In the genomic region with DNA sequence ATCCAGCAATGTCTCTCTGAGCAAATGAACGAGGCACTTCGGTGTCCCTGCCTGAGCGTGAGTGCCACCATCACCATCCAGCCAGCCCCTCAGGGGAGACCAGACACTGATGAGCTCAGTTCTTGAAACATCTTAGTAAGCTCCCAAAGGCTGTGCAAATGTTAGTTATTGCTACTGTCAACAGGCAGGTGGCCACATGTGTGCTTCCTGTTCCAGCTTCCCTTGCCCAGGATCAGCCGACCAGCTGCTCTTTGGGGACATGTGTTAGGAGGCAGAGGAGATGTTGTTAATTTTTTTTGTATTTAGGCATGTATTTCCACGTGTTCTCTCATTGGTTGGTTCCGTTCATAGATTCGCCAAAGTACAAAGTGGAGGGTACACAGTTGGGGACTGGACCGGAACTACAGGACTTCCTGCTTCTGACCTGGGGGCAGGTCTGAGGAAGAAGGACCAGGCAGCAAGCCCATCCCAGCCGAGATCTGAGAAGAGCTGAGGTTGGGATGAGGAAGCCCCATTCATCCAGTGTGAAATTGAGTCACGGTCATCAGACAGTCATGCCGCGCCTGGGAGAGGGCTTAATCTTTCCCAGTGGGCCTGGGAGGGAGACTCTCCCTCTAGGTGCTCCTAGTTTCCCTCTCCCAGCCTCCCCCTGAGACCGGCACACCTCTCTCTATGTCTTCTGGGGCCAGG, we compare ENCODE assay signal across 2 cellular contexts.
TF ChIP-seq lines count a peak whose summit lies in the region.

No MANE protein-coding gene starts in this region.

TF ChIP-seq in HepG2, 621 proteins besides CTCF, POLR2A, EP300 and RAD21:
- TF ChIP-seq MNT (IDR thresholded peaks at IDR 0.05) (peak; percentile 53), NFIB (CRISPR knock-in tag; IDR thresholded peaks at IDR 0.05; ENCODE audit: borderline replicate concordance) (no peak)

TF ChIP-seq in GM23338, 12 proteins besides CTCF, POLR2A, EP300 and RAD21:
- no peak for TF ChIP-seq EZH2 (IDR thresholded peaks at IDR 0.05; ENCODE audit: low read depth, unreplicated experiment)
- TF ChIP-seq POLR2AphosphoS5 (IDR thresholded peaks at IDR 0.05; ENCODE audit: low read depth): no peak
- TF ChIP-seq ETS1 (IDR thresholded peaks at IDR 0.05): no peak
- TF ChIP-seq STAT1 (IDR thresholded peaks at IDR 0.05; ENCODE audit: unreplicated experiment): no peak
- TF ChIP-seq ZNF331 (CRISPR knock-in tag; IDR thresholded peaks at IDR 0.05; ENCODE audit: low read depth): no peak
- no peak for TF ChIP-seq CREB1 (CRISPR knock-in tag; IDR thresholded peaks at IDR 0.05; ENCODE audit: low read depth)
- no peak for TF ChIP-seq REST (IDR thresholded peaks at IDR 0.05; ENCODE audit: unreplicated experiment)
- no peak for TF ChIP-seq JUNB (IDR thresholded peaks at IDR 0.05; ENCODE audit: unreplicated experiment)
- TF ChIP-seq EZH2phosphoT487 (IDR thresholded peaks at IDR 0.05; ENCODE audit: unreplicated experiment): no peak
- no peak for TF ChIP-seq NANOG (IDR thresholded peaks at IDR 0.05; ENCODE audit: borderline replicate concordance)
- TF ChIP-seq, protein P1, sequence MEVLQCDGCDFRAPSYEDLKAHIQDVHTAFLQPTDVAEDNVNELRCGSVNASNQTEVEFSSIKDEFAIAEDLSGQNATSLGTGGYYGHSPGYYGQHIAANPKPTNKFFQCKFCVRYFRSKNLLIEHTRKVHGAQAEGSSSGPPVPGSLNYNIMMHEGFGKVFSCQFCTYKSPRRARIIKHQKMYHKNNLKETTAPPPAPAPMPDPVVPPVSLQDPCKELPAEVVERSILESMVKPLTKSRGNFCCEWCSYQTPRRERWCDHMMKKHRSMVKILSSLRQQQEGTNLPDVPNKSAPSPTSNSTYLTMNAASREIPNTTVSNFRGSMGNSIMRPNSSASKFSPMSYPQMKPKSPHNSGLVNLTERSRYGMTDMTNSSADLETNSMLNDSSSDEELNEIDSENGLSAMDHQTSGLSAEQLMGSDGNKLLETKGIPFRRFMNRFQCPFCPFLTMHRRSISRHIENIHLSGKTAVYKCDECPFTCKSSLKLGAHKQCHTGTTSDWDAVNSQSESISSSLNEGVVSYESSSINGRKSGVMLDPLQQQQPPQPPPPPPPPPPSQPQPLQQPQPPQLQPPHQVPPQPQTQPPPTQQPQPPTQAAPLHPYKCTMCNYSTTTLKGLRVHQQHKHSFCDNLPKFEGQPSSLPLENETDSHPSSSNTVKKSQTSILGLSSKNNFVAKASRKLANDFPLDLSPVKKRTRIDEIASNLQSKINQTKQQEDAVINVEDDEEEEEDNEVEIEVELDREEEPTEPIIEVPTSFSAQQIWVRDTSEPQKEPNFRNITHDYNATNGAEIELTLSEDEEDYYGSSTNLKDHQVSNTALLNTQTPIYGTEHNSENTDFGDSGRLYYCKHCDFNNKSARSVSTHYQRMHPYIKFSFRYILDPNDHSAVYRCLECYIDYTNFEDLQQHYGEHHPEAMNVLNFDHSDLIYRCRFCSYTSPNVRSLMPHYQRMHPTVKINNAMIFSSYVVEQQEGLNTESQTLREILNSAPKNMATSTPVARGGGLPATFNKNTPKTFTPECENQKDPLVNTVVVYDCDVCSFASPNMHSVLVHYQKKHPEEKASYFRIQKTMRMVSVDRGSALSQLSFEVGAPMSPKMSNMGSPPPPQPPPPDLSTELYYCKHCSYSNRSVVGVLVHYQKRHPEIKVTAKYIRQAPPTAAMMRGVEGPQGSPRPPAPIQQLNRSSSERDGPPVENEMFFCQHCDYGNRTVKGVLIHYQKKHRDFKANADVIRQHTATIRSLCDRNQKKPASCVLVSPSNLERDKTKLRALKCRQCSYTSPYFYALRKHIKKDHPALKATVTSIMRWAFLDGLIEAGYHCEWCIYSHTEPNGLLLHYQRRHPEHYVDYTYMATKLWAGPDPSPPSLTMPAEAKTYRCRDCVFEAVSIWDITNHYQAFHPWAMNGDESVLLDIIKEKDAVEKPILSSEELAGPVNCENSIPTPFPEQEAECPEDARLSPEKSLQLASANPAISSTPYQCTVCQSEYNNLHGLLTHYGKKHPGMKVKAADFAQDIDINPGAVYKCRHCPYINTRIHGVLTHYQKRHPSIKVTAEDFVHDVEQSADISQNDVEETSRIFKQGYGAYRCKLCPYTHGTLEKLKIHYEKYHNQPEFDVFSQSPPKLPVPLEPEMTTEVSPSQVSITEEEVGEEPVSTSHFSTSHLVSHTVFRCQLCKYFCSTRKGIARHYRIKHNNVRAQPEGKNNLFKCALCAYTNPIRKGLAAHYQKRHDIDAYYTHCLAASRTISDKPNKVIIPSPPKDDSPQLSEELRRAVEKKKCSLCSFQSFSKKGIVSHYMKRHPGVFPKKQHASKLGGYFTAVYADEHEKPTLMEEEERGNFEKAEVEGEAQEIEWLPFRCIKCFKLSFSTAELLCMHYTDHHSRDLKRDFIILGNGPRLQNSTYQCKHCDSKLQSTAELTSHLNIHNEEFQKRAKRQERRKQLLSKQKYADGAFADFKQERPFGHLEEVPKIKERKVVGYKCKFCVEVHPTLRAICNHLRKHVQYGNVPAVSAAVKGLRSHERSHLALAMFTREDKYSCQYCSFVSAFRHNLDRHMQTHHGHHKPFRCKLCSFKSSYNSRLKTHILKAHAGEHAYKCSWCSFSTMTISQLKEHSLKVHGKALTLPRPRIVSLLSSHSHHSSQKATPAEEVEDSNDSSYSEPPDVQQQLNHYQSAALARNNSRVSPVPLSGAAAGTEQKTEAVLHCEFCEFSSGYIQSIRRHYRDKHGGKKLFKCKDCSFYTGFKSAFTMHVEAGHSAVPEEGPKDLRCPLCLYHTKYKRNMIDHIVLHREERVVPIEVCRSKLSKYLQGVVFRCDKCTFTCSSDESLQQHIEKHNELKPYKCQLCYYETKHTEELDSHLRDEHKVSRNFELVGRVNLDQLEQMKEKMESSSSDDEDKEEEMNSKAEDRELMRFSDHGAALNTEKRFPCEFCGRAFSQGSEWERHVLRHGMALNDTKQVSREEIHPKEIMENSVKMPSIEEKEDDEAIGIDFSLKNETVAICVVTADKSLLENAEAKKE (CRISPR knock-in tag; IDR thresholded peaks at IDR 0.05): no peak
- TF ChIP-seq ZNF114 (CRISPR knock-in tag; IDR thresholded peaks at IDR 0.05): no peak
